ENCODE assay signal across 9 cellular contexts in genomic region chrX:11381464-11381863, GRCh38.
DNase-seq lines count a peak whose midpoint lies in the region; ATAC-seq and TF ChIP-seq lines count a peak whose summit lies in the region.
"Had no signal": no experiment of that assay in that cellular context is flagged by ENCODE, and none has a peak within 500 bp of the region (broad histone marks: within the 10 kb centered on the region; RNA-seq: fewer than 3 reads in every experiment).

No MANE protein-coding gene starts in this region.

- H3K4me3 Mint-ChIP-seq in neural progenitor cell = no peak overlapping the region
- H3K4me3 Mint-ChIP-seq: activated naive CD4-positive, alpha-beta T cell treated with anti-CD3 and anti-CD28 coated beads, Interleukin-2, amount 50 U/mL, for 24 hours had no signal

- H3K79me2 ChIP-seq in neural progenitor cell (ENCODE audit: low read depth) = no peaks in the 10 kb centered on the region

- H3K4me1 ChIP-seq in RWPE2 (ENCODE audit: insufficient read depth, poor library complexity, severe bottlenecking) = no peaks in the 10 kb centered on the region
- no peaks in the 10 kb centered on the region for H3K4me1 ChIP-seq in neural progenitor cell

- H3K4me2 ChIP-seq in neural progenitor cell = no peak overlapping the region

- peaks cover 2% of the 10 kb centered on the region for H3K9me3 Mint-ChIP-seq in neural progenitor cell
- H3K9me3 Mint-ChIP-seq: activated naive CD4-positive, alpha-beta T cell treated with anti-CD3 and anti-CD28 coated beads, Interleukin-2, amount 50 U/mL, for 24 hours had no signal

- no peaks in the 10 kb centered on the region for H3F3A ChIP-seq in neural progenitor cell (ENCODE audit: low read depth)

- H3K4me1 Mint-ChIP-seq in neural progenitor cell = no peaks in the 10 kb centered on the region
- H3K4me1 Mint-ChIP-seq: activated naive CD4-positive, alpha-beta T cell treated with anti-CD3 and anti-CD28 coated beads, Interleukin-2, amount 50 U/mL, for 24 hours had no signal

- peak; percentile 30 to 75 (median 60) for DNase-seq in NCI-H1417 (lab: John Stamatoyannopoulos, UW)
- no peak for DNase-seq in NCI-H1417 treated with DMSO at 0.1 percent for 48 hours (lab: John Stamatoyannopoulos, UW)
- DNase-seq in RWPE2 (ENCODE audit: low spot score) = no peak
- DNase-seq in fibroblast of mammary gland (ENCODE audit: low read depth) = peak; percentile 78
- peak; percentile 44 for DNase-seq in neural progenitor cell (ENCODE audit: low spot score)
- no peak for DNase-seq in stimulated activated CD4-positive, alpha-beta T cell treated with anti-CD3 and anti-CD28 coated beads, Interleukin-4, amount 100 ng/mL, for 1 hour

- H3K9me3 ChIP-seq in RWPE2 (ENCODE audit: severe bottlenecking) = no peaks in the 10 kb centered on the region
- H3K9me3 ChIP-seq in neural progenitor cell (ENCODE audit: low read depth) = peaks cover 5% of the 10 kb centered on the region

- H3K27ac ChIP-seq in RWPE2 (ENCODE audit: poor library complexity, severe bottlenecking) (no peak overlapping the region), neural progenitor cell (no peak overlapping the region)

- no peaks in the 10 kb centered on the region for H3K36me3 Mint-ChIP-seq in neural progenitor cell
- H3K36me3 Mint-ChIP-seq: activated naive CD4-positive, alpha-beta T cell treated with anti-CD3 and anti-CD28 coated beads, Interleukin-2, amount 50 U/mL, for 24 hours had no signal

- ATAC-seq in GM19467 (IDR thresholded peaks at IDR 0.05; ENCODE audit: unreplicated experiment) = peak; percentile 87
- peak; percentile 65 for ATAC-seq in HG03575 (IDR thresholded peaks at IDR 0.05; ENCODE audit: extremely low read depth, insufficient number of reproducible peaks, low FRiP score, unreplicated experiment)
- peak; percentile 70; the same call in 2 of the 3 replicates for ATAC-seq in RWPE2 (ENCODE audit: low read depth)

- H4K20me1 ChIP-seq in neural progenitor cell (ENCODE audit: low read depth) = no peaks in the 10 kb centered on the region

- no peaks in the 10 kb centered on the region for H3K27me3 Mint-ChIP-seq in neural progenitor cell (ENCODE audit: insufficient read depth, low read depth)

- H3K27ac Mint-ChIP-seq in neural progenitor cell = no peak overlapping the region
- H3K27ac Mint-ChIP-seq: activated naive CD4-positive, alpha-beta T cell treated with anti-CD3 and anti-CD28 coated beads, Interleukin-2, amount 50 U/mL, for 24 hours had no signal

- no peak overlapping the region for H3K9ac ChIP-seq in neural progenitor cell

- H3K36me3 ChIP-seq in RWPE2 (ENCODE audit: low read depth) = no peaks in the 10 kb centered on the region
- H3K36me3 ChIP-seq in neural progenitor cell = no peaks in the 10 kb centered on the region

- peak; percentile 50 for TF ChIP-seq CTCF in RWPE2 (IDR thresholded peaks at IDR 0.05; ENCODE audit: poor library complexity, severe bottlenecking)
- TF ChIP-seq CTCF in fibroblast of mammary gland (conservative IDR thresholded peaks at IDR 0.05; ENCODE audit: control insufficient read depth, insufficient read depth, low read depth, low read length) = peak; percentile 66
- peak; percentile 61 for TF ChIP-seq CTCF in neural progenitor cell (IDR thresholded peaks at IDR 0.05)

- H2AFZ ChIP-seq in neural progenitor cell (replicated peaks) = peak overlapping the region; percentile 11

- no peaks in the 10 kb centered on the region for H3K27me3 ChIP-seq in RWPE2 (ENCODE audit: insufficient read depth, poor library complexity, severe bottlenecking)
- H3K27me3 ChIP-seq in neural progenitor cell = no peaks in the 10 kb centered on the region

- no peak overlapping the region for H3K4me3 ChIP-seq in RWPE2 (ENCODE audit: severe bottlenecking)
- no peak overlapping the region for H3K4me3 ChIP-seq in fibroblast of mammary gland (ENCODE audit: control insufficient read depth, low read depth, low read length)
- H3K4me3 ChIP-seq in neural progenitor cell = no peak overlapping the region

Comparison
In these comparisons a context has a peak if more than half of its experiments do, and no peak if none do; other contexts are left out.
1. DNase-seq: peak in NCI-H1417 (3 of 3), fibroblast of mammary gland (single experiment) and neural progenitor cell (single experiment); none in NCI-H1417 treated with DMSO at 0.1 percent for 48 hours (single experiment), RWPE2 (single experiment) and stimulated activated CD4-positive, alpha-beta T cell treated with anti-CD3 and anti-CD28 coated beads, Interleukin-4, amount 100 ng/mL, for 1 hour (single experiment).
2. Peak in every context shown above with its lines, with median percentiles within 50 percentile points of each other: ATAC-seq and CTCF ChIP-seq.